In the genomic region with DNA sequence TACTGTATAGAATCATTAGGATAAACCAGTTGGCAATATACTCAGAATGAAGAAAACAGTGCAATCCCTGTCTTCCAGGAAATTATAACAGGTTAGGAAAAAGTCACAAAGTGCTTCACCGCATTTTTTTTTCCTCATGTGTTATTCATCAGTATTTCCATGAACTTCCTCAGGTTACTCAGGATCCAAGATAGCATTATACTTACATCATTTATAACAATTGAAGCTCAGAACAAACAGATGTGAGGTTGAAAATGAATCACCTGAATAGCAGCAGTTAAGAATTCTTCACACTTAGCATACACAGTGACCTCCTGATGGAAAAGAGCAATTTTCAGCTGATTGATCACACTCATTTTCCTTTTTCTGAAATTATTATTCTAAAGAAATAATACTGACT, we compare ENCODE assay signal across 15 cellular contexts.
DNase-seq lines count a peak whose midpoint lies in the region; ATAC-seq, FAIRE-seq and TF ChIP-seq lines count a peak whose summit lies in the region.
"Had no signal": no experiment of that assay in that cellular context is flagged by ENCODE, and none has a peak within 500 bp of the region (broad histone marks: within the 10 kb centered on the region; RNA-seq: fewer than 3 reads in every experiment).

No MANE protein-coding gene starts in this region.

- H2BK15ac ChIP-seq in IMR-90 (ENCODE audit: low read depth, low read length) = no peak overlapping the region

- no peak overlapping the region for H3K4me2 ChIP-seq in IMR-90 (ENCODE audit: low read depth, low read length)

- in situ Hi-C loops in IMR-90 (cut with MboI; ENCODE audit: low sequenced_read_pairs) = no loop called here
- in situ Hi-C loops in brain microvascular endothelial cell (cut with HindIII; ENCODE audit: low pct_ligation_motif_present, low sequenced_read_pairs) = no loop called here

- TF ChIP-seq CTCF in D721Med (IDR thresholded peaks at IDR 0.05; ENCODE audit: insufficient read depth, missing control alignments) (no peak), IMR-90 (conservative IDR thresholded peaks at IDR 0.05; ENCODE audit: low read depth, low read length) (no peak), RWPE1 (conservative IDR thresholded peaks at IDR 0.05; ENCODE audit: low read depth) (no peak), epithelial cell of esophagus (IDR thresholded peaks at IDR 0.05; ENCODE audit: insufficient read depth, low read depth, low read length, missing control alignments) (no peak), brain microvascular endothelial cell (IDR thresholded peaks at IDR 0.05; ENCODE audit: low read depth, low read length, missing control alignments) (no peak)

- no peak for TF ChIP-seq POLR2A in IMR-90 (IDR thresholded peaks at IDR 0.05; ENCODE audit: low read depth, low read length)

- no peaks in the 10 kb centered on the region for H4K20me1 ChIP-seq in IMR-90 (ENCODE audit: insufficient read depth, low read length)
- H4K20me1 ChIP-seq: BLaER1 treated with 17β-estradiol and CSF1 and Interleukin-3, amounts not matched to agents 10 nM and 100 nM had no signal

- no peaks in the 10 kb centered on the region for H3K9me3 ChIP-seq in IMR-90 (ENCODE audit: control insufficient read depth, insufficient read depth, low read length)

- H2AK9ac ChIP-seq in IMR-90 (replicated peaks; ENCODE audit: low read depth, low read length, poor library complexity) = no peak overlapping the region

- no peak overlapping the region for H4K91ac ChIP-seq in IMR-90 (ENCODE audit: insufficient read depth, low read depth, low read length)

- no peaks in the 10 kb centered on the region for H3K4me1 ChIP-seq in IMR-90 (ENCODE audit: control insufficient read depth, insufficient read depth, low read length)

- no peaks in the 10 kb centered on the region for H3K9me1 ChIP-seq in IMR-90 (ENCODE audit: insufficient read depth, low read length)

- TF ChIP-seq RAD21 in IMR-90 (IDR thresholded peaks at IDR 0.05; ENCODE audit: low read length) = no peak

- no peak overlapping the region for H2AFZ ChIP-seq in IMR-90 (replicated peaks; ENCODE audit: low read length, poor library complexity)

- no peak overlapping the region for H4K5ac ChIP-seq in IMR-90 (ENCODE audit: low read depth, low read length)

- no peak overlapping the region for H3K4ac ChIP-seq in IMR-90 (ENCODE audit: low read depth, low read length)

- ATAC-seq in IMR-90 (ENCODE audit: low read depth) (no peak), HG03520 (IDR thresholded peaks at IDR 0.05; ENCODE audit: unreplicated experiment) (no peak)
- ATAC-seq: K562 had no signal

- H3K4me3 ChIP-seq in IMR-90 (ENCODE audit: insufficient read depth, low read depth, low read length) = no peak overlapping the region
- no peak overlapping the region for H3K4me3 ChIP-seq in epithelial cell of esophagus (ENCODE audit: low read length)
- no peak overlapping the region for H3K4me3 ChIP-seq in brain microvascular endothelial cell (ENCODE audit: low read depth, low read length)
- H3K4me3 ChIP-seq: BLaER1 treated with 17β-estradiol and CSF1 and Interleukin-3, amounts not matched to agents 10 nM and 100 nM; K562 had no signal

- no peak overlapping the region for H2AK5ac ChIP-seq in IMR-90 (ENCODE audit: low read depth, low read length)

- no peak overlapping the region for H2BK120ac ChIP-seq in IMR-90 (ENCODE audit: low read depth, low read length)

- H3K79me1 ChIP-seq in IMR-90 (ENCODE audit: low read depth in 1 of 2, low read length in 2 of 2) = no peaks in the 10 kb centered on the region

- no peak overlapping the region for H3K23ac ChIP-seq in IMR-90 (ENCODE audit: low read depth, low read length)

- no peak overlapping the region for H2BK20ac ChIP-seq in IMR-90 (ENCODE audit: low read depth, low read length)

- WGBS in IMR-90 (ENCODE audit: extremely low coverage in 2 of 2, insufficient read length in 1 of 2), 2 experiments = no CpG with 5 or more reads among the region's 1 CpG

- no peaks in the 10 kb centered on the region for H3K27me3 ChIP-seq in IMR-90 (ENCODE audit: control insufficient read depth, insufficient read depth, low read length)
- H3K27me3 ChIP-seq in brain microvascular endothelial cell (replicated peaks) = no peaks in the 10 kb centered on the region

- intact Hi-C loops in IMR-90 (cut with micrococcal nuclease) = no loop called here

- no peak overlapping the region for H3K27ac ChIP-seq in IMR-90 (ENCODE audit: insufficient read depth, low read length)
- H3K27ac ChIP-seq in RWPE1 = no peak overlapping the region
- no peak overlapping the region for H3K27ac ChIP-seq in brain microvascular endothelial cell
- H3K27ac ChIP-seq: BLaER1 treated with 17β-estradiol and CSF1 and Interleukin-3, amounts not matched to agents 10 nM and 100 nM had no signal

- DNase-seq in D721Med (ENCODE audit: insufficient read length, low spot score) = no peak
- peak; percentile 1 for DNase-seq in IMR-90
- peak; percentile 4 for DNase-seq in RWPE1 (ENCODE audit: low spot score)
- peak; percentile 64 for DNase-seq in epithelial cell of esophagus (ENCODE audit: low read depth)
- no peak for DNase-seq in NCI-H187 treated with DMSO at 0.1 percent for 48 hours (lab: John Stamatoyannopoulos, UW)
- DNase-seq in brain microvascular endothelial cell = no peak
- DNase-seq in NCI-H2171 treated with DMSO at 0.1 percent for 48 hours (lab: John Stamatoyannopoulos, UW) = no peak
- DNase-seq: DMS 273 treated with DMSO at 0.1 percent for 48 hours, H7, NCI-H1105 treated with DMSO at 0.1 percent for 48 hours, NCI-H345, NCI-H748 treated with DMSO at 0.1 percent for 48 hours had no signal

- POLR2A ChIA-PET in IMR-90 (lab: Charles Lee; ENCODE audit: unreplicated experiment) (no interaction called here), RWPE1 (lab: Yijun Ruan, JAX; ENCODE audit: low non-redundant PET) (no interaction called here)

- H2BK5ac ChIP-seq in IMR-90 (ENCODE audit: low read depth, low read length, poor library complexity, severe bottlenecking) = no peak overlapping the region

- peak; percentile 84 for FAIRE-seq in D721Med (lab: Jason Lieb, UNC)
- FAIRE-seq: K562 had no signal

- H3K18ac ChIP-seq in IMR-90 (ENCODE audit: low read depth, low read length) = no peak overlapping the region

- H3K56ac ChIP-seq in IMR-90 (ENCODE audit: extremely low read depth, insufficient read depth, low read length) = no peak overlapping the region

- no peak overlapping the region for H3K14ac ChIP-seq in IMR-90 (replicated peaks; ENCODE audit: low read depth, low read length)

- H4K8ac ChIP-seq in IMR-90 (ENCODE audit: low read depth in 2 of 2, low read length in 2 of 2) = no peak overlapping the region

- dilution Hi-C loops in IMR-90 (cut with HindIII; ENCODE audit: low sequenced_read_pairs, unreplicated experiment) = no loop called here

- no peak overlapping the region for H3K9ac ChIP-seq in IMR-90 (ENCODE audit: low read depth, low read length)
- H3K9ac ChIP-seq: BLaER1 treated with 17β-estradiol and CSF1 and Interleukin-3, amounts not matched to agents 10 nM and 100 nM had no signal

- CTCF ChIA-PET in IMR-90 (lab: Yijun Ruan, JAX) (no interaction called here), RWPE1 (lab: Yijun Ruan, JAX) (no interaction called here)

- no peaks in the 10 kb centered on the region for H3K36me3 ChIP-seq in IMR-90 (ENCODE audit: control insufficient read depth, insufficient read depth, low read length)
- no peaks in the 10 kb centered on the region for H3K36me3 ChIP-seq in brain microvascular endothelial cell (replicated peaks)
- H3K36me3 ChIP-seq: BLaER1 treated with 17β-estradiol and CSF1 and Interleukin-3, amounts not matched to agents 10 nM and 100 nM had no signal

- no TSS peak for BruUV-seq in IMR-90 (replicated peaks; lab: Mats Ljungman, UMichigan)

TF ChIP-seq in IMR-90, 13 proteins besides CTCF, POLR2A, EP300 and RAD21:
- no peak for TF ChIP-seq NFE2L2 (IDR thresholded peaks at IDR 0.05; ENCODE audit: low read depth, low read length)
- no peak for TF ChIP-seq RFX5 (IDR thresholded peaks at IDR 0.05; ENCODE audit: low read depth, low read length)
- TF ChIP-seq CEBPB (IDR thresholded peaks at IDR 0.05; ENCODE audit: low read depth, low read length) = no peak
- no peak for TF ChIP-seq MXI1 (IDR thresholded peaks at IDR 0.05; ENCODE audit: borderline replicate concordance, low read depth, low read length)
- TF ChIP-seq, protein P1, sequence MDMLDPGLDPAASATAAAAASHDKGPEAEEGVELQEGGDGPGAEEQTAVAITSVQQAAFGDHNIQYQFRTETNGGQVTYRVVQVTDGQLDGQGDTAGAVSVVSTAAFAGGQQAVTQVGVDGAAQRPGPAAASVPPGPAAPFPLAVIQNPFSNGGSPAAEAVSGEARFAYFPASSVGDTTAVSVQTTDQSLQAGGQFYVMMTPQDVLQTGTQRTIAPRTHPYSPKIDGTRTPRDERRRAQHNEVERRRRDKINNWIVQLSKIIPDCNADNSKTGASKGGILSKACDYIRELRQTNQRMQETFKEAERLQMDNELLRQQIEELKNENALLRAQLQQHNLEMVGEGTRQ (IDR thresholded peaks at IDR 0.05; ENCODE audit: low read depth, low read length) = no peak
- no peak for TF ChIP-seq CHD1 (IDR thresholded peaks at IDR 0.05; ENCODE audit: low read depth, low read length)
- no peak for TF ChIP-seq BHLHE40 (IDR thresholded peaks at IDR 0.05; ENCODE audit: low read depth, low read length)
- no peak for TF ChIP-seq RCOR1 (IDR thresholded peaks at IDR 0.05; ENCODE audit: insufficient replicate concordance, low read length)
- TF ChIP-seq, protein P2, sequence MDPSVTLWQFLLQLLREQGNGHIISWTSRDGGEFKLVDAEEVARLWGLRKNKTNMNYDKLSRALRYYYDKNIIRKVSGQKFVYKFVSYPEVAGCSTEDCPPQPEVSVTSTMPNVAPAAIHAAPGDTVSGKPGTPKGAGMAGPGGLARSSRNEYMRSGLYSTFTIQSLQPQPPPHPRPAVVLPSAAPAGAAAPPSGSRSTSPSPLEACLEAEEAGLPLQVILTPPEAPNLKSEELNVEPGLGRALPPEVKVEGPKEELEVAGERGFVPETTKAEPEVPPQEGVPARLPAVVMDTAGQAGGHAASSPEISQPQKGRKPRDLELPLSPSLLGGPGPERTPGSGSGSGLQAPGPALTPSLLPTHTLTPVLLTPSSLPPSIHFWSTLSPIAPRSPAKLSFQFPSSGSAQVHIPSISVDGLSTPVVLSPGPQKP (IDR thresholded peaks at IDR 0.05; ENCODE audit: borderline replicate concordance, low read depth, low read length) = no peak
- TF ChIP-seq SMC3 (IDR thresholded peaks at IDR 0.05; ENCODE audit: low read depth, low read length) = no peak
- TF ChIP-seq MAZ (IDR thresholded peaks at IDR 0.05; ENCODE audit: borderline replicate concordance, low read depth, low read length) = no peak
- TF ChIP-seq FOS (IDR thresholded peaks at IDR 0.05; ENCODE audit: low read depth, low read length) = no peak
- TF ChIP-seq MAFK (IDR thresholded peaks at IDR 0.05; ENCODE audit: low read depth, low read length) = no peak

Comparison
In these comparisons a context has a peak if more than half of its experiments do, and no peak if none do; other contexts are left out.
1. DNase-seq: peak in IMR-90 (single experiment), RWPE1 (single experiment) and epithelial cell of esophagus (single experiment); none in D721Med (single experiment), NCI-H187 treated with DMSO at 0.1 percent for 48 hours (single experiment), brain microvascular endothelial cell (single experiment) and NCI-H2171 treated with DMSO at 0.1 percent for 48 hours (single experiment).